In genomic region chr3:160665231-160665630, GRCh38 we compare ENCODE assay signal across 34 cellular contexts. TPM values are rescaled to one million over a fixed set of nuclear protein-coding genes. Genes with fewer than 3 reads are reported as not detected.
A peak's percentile ranks its signal among the peaks of the same experiment; 100 is the strongest.
DNase-seq lines count a peak whose midpoint lies in the region; ATAC-seq, FAIRE-seq and TF ChIP-seq lines count a peak whose summit lies in the region.
"Had no signal": no experiment of that assay in that cellular context is flagged by ENCODE, and none has a peak within 500 bp of the region (broad histone marks: within the 10 kb centered on the region; RNA-seq: fewer than 3 reads in every experiment).

No MANE protein-coding gene starts in this region.

- 85 to 89% methylated on average over 3 of the region's 3 CpGs for WGBS in pancreas, 2 donors

- intact Hi-C loops in natural killer cell (cut with micrococcal nuclease) (no loop called here), pancreas (cut with DNase I) (no loop called here)
- intact Hi-C loops in activated T-helper 2 cell treated with anti-CD3 and anti-CD28 coated beads, Interferon-gamma antibody, Interleukin-2, Interleukin-4, amounts not matched to agents 10 μg/mL and 5 μg/mL and 100 μg/mL, durations not matched to agents 14 hours and 24 hours and 36 hours (cut with micrococcal nuclease), result no loop called here

- H3K4me1 ChIP-seq in pancreas, result no peaks in the 10 kb centered on the region
- H3K4me1 ChIP-seq: gastroesophageal sphincter, testis, uterus had no signal

- no peaks in the 10 kb centered on the region for H3K9me3 Mint-ChIP-seq in natural killer cell treated with Interleukin-12 subunit alpha and Interleukin-12 subunit beta and Interleukin-15 and Interleukin-18, amount 100 ng/mL, for 72 hours
- no peaks in the 10 kb centered on the region for H3K9me3 Mint-ChIP-seq in natural killer cell
- H3K9me3 Mint-ChIP-seq in IgD-negative memory B cell, result no peaks in the 10 kb centered on the region
- no peaks in the 10 kb centered on the region for H3K9me3 Mint-ChIP-seq in activated T-helper 2 cell treated with anti-CD3 and anti-CD28 coated beads, Interferon-gamma antibody, Interleukin-2, Interleukin-4, amounts not matched to agents 10 μg/mL and 5 μg/mL and 100 μg/mL, durations not matched to agents 14 hours and 24 hours and 36 hours
- H3K9me3 Mint-ChIP-seq: CD4-positive, alpha-beta T cell; central memory CD8-positive, alpha-beta T cell had no signal

- H3K4me3 ChIP-seq in pancreas, result no peak overlapping the region
- H3K4me3 ChIP-seq: gastroesophageal sphincter, GM23248, hepatocyte, uterus had no signal

- no peaks in the 10 kb centered on the region for H3K36me3 Mint-ChIP-seq in natural killer cell treated with Interleukin-12 subunit alpha and Interleukin-12 subunit beta and Interleukin-15 and Interleukin-18, amount 100 ng/mL, for 72 hours
- H3K36me3 Mint-ChIP-seq in natural killer cell (no peaks in the 10 kb centered on the region), IgD-negative memory B cell (no peaks in the 10 kb centered on the region)
- H3K36me3 Mint-ChIP-seq in activated T-helper 2 cell treated with anti-CD3 and anti-CD28 coated beads, Interferon-gamma antibody, Interleukin-2, Interleukin-4, amounts not matched to agents 10 μg/mL and 5 μg/mL and 100 μg/mL, durations not matched to agents 14 hours and 24 hours and 36 hours (ENCODE audit: low read depth), result no peaks in the 10 kb centered on the region
- H3K36me3 Mint-ChIP-seq: activated naive CD8-positive, alpha-beta T cell had no signal

- peaks cover 10 to 17% of the 10 kb centered on the region in 2 donors for H3K27me3 Mint-ChIP-seq in natural killer cell treated with Interleukin-12 subunit alpha and Interleukin-12 subunit beta and Interleukin-15 and Interleukin-18, amount 100 ng/mL, for 72 hours
- H3K27me3 Mint-ChIP-seq in natural killer cell (ENCODE audit: low read depth in 2 of 2), result peaks cover 8 to 27% of the 10 kb centered on the region in 2 donors
- H3K27me3 Mint-ChIP-seq in IgD-negative memory B cell, result no peaks in the 10 kb centered on the region
- no peaks in the 10 kb centered on the region for H3K27me3 Mint-ChIP-seq in activated T-helper 2 cell treated with anti-CD3 and anti-CD28 coated beads, Interferon-gamma antibody, Interleukin-2, Interleukin-4, amounts not matched to agents 10 μg/mL and 5 μg/mL and 100 μg/mL, durations not matched to agents 14 hours and 24 hours and 36 hours (ENCODE audit: low read depth)
- H3K27me3 Mint-ChIP-seq: CD4-positive, alpha-beta T cell; central memory CD8-positive, alpha-beta T cell had no signal

- ATAC-seq in natural killer cell treated with Interleukin-12 subunit alpha and Interleukin-12 subunit beta and Interleukin-15 and Interleukin-18, amount 100 ng/mL, for 72 hours, result no peak
- no peak for ATAC-seq in natural killer cell
- no peak for ATAC-seq in HG03571 (IDR thresholded peaks at IDR 0.05; ENCODE audit: unreplicated experiment)
- ATAC-seq in pancreas, result no peak
- ATAC-seq: gastroesophageal sphincter, left cardiac atrium, sciatic nerve had no signal

- H3K27ac Mint-ChIP-seq in natural killer cell treated with Interleukin-12 subunit alpha and Interleukin-12 subunit beta and Interleukin-15 and Interleukin-18, amount 100 ng/mL, for 72 hours, result peak overlapping the region; percentile 33 to 60
- H3K27ac Mint-ChIP-seq in natural killer cell (no peak overlapping the region), IgD-negative memory B cell (peak overlapping the region; percentile 73 to 96 (median 85))
- peak overlapping the region; percentile 59 for H3K27ac Mint-ChIP-seq in activated T-helper 2 cell treated with anti-CD3 and anti-CD28 coated beads, Interferon-gamma antibody, Interleukin-2, Interleukin-4, amounts not matched to agents 10 μg/mL and 5 μg/mL and 100 μg/mL, durations not matched to agents 14 hours and 24 hours and 36 hours
- H3K27ac Mint-ChIP-seq: activated naive CD8-positive, alpha-beta T cell; CD4-positive, alpha-beta T cell had no signal

- H3K4me3 Mint-ChIP-seq in natural killer cell treated with Interleukin-12 subunit alpha and Interleukin-12 subunit beta and Interleukin-15 and Interleukin-18, amount 100 ng/mL, for 72 hours, result no peak overlapping the region
- H3K4me3 Mint-ChIP-seq in natural killer cell, result no peak overlapping the region
- H3K4me3 Mint-ChIP-seq in IgD-negative memory B cell, result peak overlapping the region; percentile 73 to 89 (median 79)
- no peak overlapping the region for H3K4me3 Mint-ChIP-seq in activated T-helper 2 cell treated with anti-CD3 and anti-CD28 coated beads, Interferon-gamma antibody, Interleukin-2, Interleukin-4, amounts not matched to agents 10 μg/mL and 5 μg/mL and 100 μg/mL, durations not matched to agents 14 hours and 24 hours and 36 hours (ENCODE audit: low read depth)
- H3K4me3 Mint-ChIP-seq: activated naive CD8-positive, alpha-beta T cell; CD4-positive, alpha-beta T cell; central memory CD8-positive, alpha-beta T cell; neural crest cell had no signal

- in situ Hi-C loops in KBM-7 (cut with MboI; ENCODE audit: low pct_unique_long_range_greater_than_20kb, low sequenced_read_pairs), result no loop called here

- no peak for FAIRE-seq in pancreas (lab: Jason Lieb, UNC)
- FAIRE-seq: endothelial cell of umbilical vein had no signal

- H3K4me1 Mint-ChIP-seq in natural killer cell treated with Interleukin-12 subunit alpha and Interleukin-12 subunit beta and Interleukin-15 and Interleukin-18, amount 100 ng/mL, for 72 hours (ENCODE audit: low read depth in 2 of 2), result peaks cover 10 to 12% of the 10 kb centered on the region in 2 donors
- no peaks in the 10 kb centered on the region for H3K4me1 Mint-ChIP-seq in natural killer cell
- H3K4me1 Mint-ChIP-seq in IgD-negative memory B cell, result peaks cover 15 to 22% (median 15%) of the 10 kb centered on the region in 3 donors
- H3K4me1 Mint-ChIP-seq in activated T-helper 2 cell treated with anti-CD3 and anti-CD28 coated beads, Interferon-gamma antibody, Interleukin-2, Interleukin-4, amounts not matched to agents 10 μg/mL and 5 μg/mL and 100 μg/mL, durations not matched to agents 14 hours and 24 hours and 36 hours (ENCODE audit: low read depth), result peaks cover 11% of the 10 kb centered on the region
- H3K4me1 Mint-ChIP-seq: central memory CD8-positive, alpha-beta T cell had no signal

- H3K27me3 ChIP-seq in pancreas, result no peaks in the 10 kb centered on the region
- H3K27me3 ChIP-seq: gastroesophageal sphincter, hepatocyte, Peyer's patch, testis, uterus had no signal

- H3K36me3 ChIP-seq in pancreas, result no peaks in the 10 kb centered on the region
- H3K36me3 ChIP-seq: gastroesophageal sphincter, Peyer's patch, uterus had no signal

- H3K27ac ChIP-seq in pancreas, result no peak overlapping the region
- H3K27ac ChIP-seq: gastroesophageal sphincter, GM23248, testis, uterus had no signal

- no peak for DNase-seq in natural killer cell treated with Interleukin-12 subunit alpha and Interleukin-12 subunit beta and Interleukin-15 and Interleukin-18, amount 100 ng/mL, for 72 hours (ENCODE audit: low spot score)
- DNase-seq in natural killer cell (no peak), KBM-7 (no peak), pancreas (no peak), kidney glomerular epithelial cell (lab: John Stamatoyannopoulos, UW) (no peak)
- no peak for DNase-seq in activated T-helper 2 cell treated with anti-CD3 and anti-CD28 coated beads, Interferon-gamma antibody, Interleukin-2, Interleukin-4, amounts not matched to agents 10 μg/mL and 5 μg/mL and 100 μg/mL, durations not matched to agents 14 hours and 24 hours and 36 hours (ENCODE audit: low spot score)
- DNase-seq: 8988T; activated CD4-positive, alpha-beta T cell treated with anti-CD3 and anti-CD28 coated beads, Interleukin-2, amount 50 U/mL, for 4 hours; activated CD4-positive, CD25-positive, alpha-beta regulatory T cell; activated CD8-positive, alpha-beta memory T cell treated with anti-CD3 and anti-CD28 coated beads, Interleukin-2, amount 50 U/mL, for 48 hours; activated effector memory CD4-positive, alpha-beta T cell treated with Interleukin-2 at 50 U/mL for 16 hours; CD4-positive, alpha-beta T cell; GM23248; left cardiac atrium; NCI-H1092 treated with DMSO at 0.1 percent for 48 hours; NCI-H187 treated with DMSO at 0.1 percent for 48 hours; NCI-H524 treated with DMSO at 0.1 percent for 48 hours; SIG-M5; stimulated activated naive CD8-positive, alpha-beta T cell treated with anti-CD3 and anti-CD28 coated beads, Interleukin-15, Interleukin-2, amounts not matched to agents 100 U/mL and 50 U/mL, for 24 hours; testis; uterus had no signal

- no peak for TF ChIP-seq CTCF in natural killer cell (IDR thresholded peaks at IDR 0.05)
- TF ChIP-seq CTCF in pancreas (IDR thresholded peaks at IDR 0.05), result no peak

- no peaks in the 10 kb centered on the region for H3K9me3 ChIP-seq in pancreas
- H3K9me3 ChIP-seq: gastroesophageal sphincter, Peyer's patch, testis, uterus had no signal

RNA-seq across cellular contexts. Expression of gene ARL14, which starts 11.7 kb away (rescaled TPM):
- total RNA-seq in natural killer cell treated with Interleukin-12 subunit alpha and Interleukin-12 subunit beta and Interleukin-15 and Interleukin-18, amount 100 ng/mL, for 72 hours, result not detected
- total RNA-seq in natural killer cell (not detected), pancreas (1 to 10 TPM in 5 of 6 donors, under 1 TPM in 1; 0.75 to 2.8 (median 1.8) TPM)
- polyA plus RNA-seq in IgD-negative memory B cell (1.4 TPM), pancreas (1 to 10 TPM; 4.1 to 5.8 TPM)
- not detected in 2 replicates for total RNA-seq in activated T-helper 2 cell treated with anti-CD3 and anti-CD28 coated beads, Interferon-gamma antibody, Interleukin-2, Interleukin-4, amounts not matched to agents 10 μg/mL and 5 μg/mL and 100 μg/mL, durations not matched to agents 14 hours and 24 hours and 36 hours
- total RNA-seq: CD4-positive, alpha-beta T cell; endothelial cell of umbilical vein; fibroblast of lung; gastroesophageal sphincter; GM23248; left cardiac atrium; lung microvascular endothelial cell; neural crest cell; posterior vena cava; sciatic nerve; uterus had no signal
- polyA plus RNA-seq: endothelial cell of umbilical vein, fibroblast of lung, GM23248 had no signal

Comparison
In these comparisons a context has a peak if more than half of its experiments do, and no peak if none do; other contexts are left out.
1. H3K27ac Mint-ChIP-seq: peak in natural killer cell treated with Interleukin-12 subunit alpha and Interleukin-12 subunit beta and Interleukin-15 and Interleukin-18, amount 100 ng/mL, for 72 hours (2 of 2), IgD-negative memory B cell (3 of 3) and activated T-helper 2 cell treated with anti-CD3 and anti-CD28 coated beads, Interferon-gamma antibody, Interleukin-2, Interleukin-4, amounts not matched to agents 10 μg/mL and 5 μg/mL and 100 μg/mL, durations not matched to agents 14 hours and 24 hours and 36 hours (single experiment); none in natural killer cell (0 of 2).
2. H3K4me3 Mint-ChIP-seq: peak in IgD-negative memory B cell (4 of 4); none in natural killer cell treated with Interleukin-12 subunit alpha and Interleukin-12 subunit beta and Interleukin-15 and Interleukin-18, amount 100 ng/mL, for 72 hours (single experiment), natural killer cell (single experiment) and activated T-helper 2 cell treated with anti-CD3 and anti-CD28 coated beads, Interferon-gamma antibody, Interleukin-2, Interleukin-4, amounts not matched to agents 10 μg/mL and 5 μg/mL and 100 μg/mL, durations not matched to agents 14 hours and 24 hours and 36 hours (single experiment).